In the genomic region with DNA sequence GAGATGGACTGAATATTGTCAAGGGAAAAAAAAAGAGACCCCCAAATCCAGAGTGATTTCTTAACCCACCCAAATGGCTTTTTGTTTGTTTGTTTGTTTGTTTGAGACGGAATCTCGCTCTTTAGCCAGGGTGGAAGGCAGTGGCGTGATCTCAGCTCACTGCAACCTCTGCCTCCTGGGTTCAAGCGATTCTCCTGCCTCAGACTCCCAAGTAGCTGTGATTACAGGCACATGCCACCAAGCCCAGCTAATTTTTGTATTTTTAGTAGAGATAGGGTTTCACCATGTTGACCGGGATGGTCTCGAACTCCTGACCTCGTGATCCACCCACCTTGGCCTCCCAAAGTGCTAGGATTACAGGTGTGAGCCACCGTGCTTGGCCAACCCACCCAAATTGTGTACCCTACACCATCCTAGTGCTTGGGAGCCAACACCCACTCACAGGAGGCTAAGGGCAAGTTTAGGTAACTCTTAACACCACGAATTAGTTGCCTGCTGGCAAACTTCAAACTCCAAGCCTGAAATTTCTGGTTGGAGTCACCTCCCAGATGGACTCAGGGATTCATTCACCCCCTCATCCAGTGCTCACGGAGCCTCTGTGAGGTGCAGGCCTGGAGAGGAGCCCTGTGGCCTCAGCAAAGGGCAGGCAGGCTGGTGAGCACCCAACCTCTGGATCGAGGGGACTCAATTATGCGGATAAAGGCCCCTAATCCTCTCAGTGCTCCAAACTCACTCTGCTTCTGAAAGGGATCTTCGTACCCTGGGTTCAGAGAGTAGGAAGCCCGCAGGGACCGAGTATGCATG, we compare ENCODE assay signal across 8 cellular contexts. TPM values are rescaled to one million over a fixed set of nuclear protein-coding genes. Genes with fewer than 3 reads are reported as not detected.
DNase-seq lines count a peak whose midpoint lies in the region; ATAC-seq and TF ChIP-seq lines count a peak whose summit lies in the region.

No MANE protein-coding gene starts in this region.

- H3K4me1 Mint-ChIP-seq in effector memory CD8-positive, alpha-beta T cell (ENCODE audit: low read depth in 2 of 2) = peaks cover 70 to 73% of the 10 kb centered on the region in 2 donors
- peaks cover 56% of the 10 kb centered on the region for H3K4me1 Mint-ChIP-seq in neural crest cell

- no peaks in the 10 kb centered on the region for H3K9me3 Mint-ChIP-seq in effector memory CD8-positive, alpha-beta T cell
- peaks cover 4% of the 10 kb centered on the region for H3K9me3 Mint-ChIP-seq in neural crest cell

- peak overlapping the region; percentile 93 to 98 for H3K27ac Mint-ChIP-seq in effector memory CD8-positive, alpha-beta T cell
- H3K27ac Mint-ChIP-seq in neural crest cell (ENCODE audit: unreplicated experiment) = peak overlapping the region; percentile 71

- no TSS peak for BruUV-seq in A673 (replicated peaks; lab: Mats Ljungman, UMichigan)

- H3K4me1 ChIP-seq in A673 (ENCODE audit: insufficient read depth, low read length, poor library complexity, severe bottlenecking) = peaks cover 34% of the 10 kb centered on the region

- H3K27me3 ChIP-seq in A673 (replicated peaks; ENCODE audit: insufficient read depth, low read depth, low read length, poor library complexity) = no peaks in the 10 kb centered on the region

- intact Hi-C loops in A673 (cut with micrococcal nuclease; ENCODE audit: unreplicated experiment) = no loop called here

- H3K36me3 Mint-ChIP-seq in effector memory CD8-positive, alpha-beta T cell (ENCODE audit: insufficient read depth) = peaks cover 51% of the 10 kb centered on the region
- peaks cover 14% of the 10 kb centered on the region for H3K36me3 Mint-ChIP-seq in neural crest cell (ENCODE audit: low read depth)

- in situ Hi-C loops in G401 (cut with HindIII; ENCODE audit: low sequenced_read_pairs) = no loop called here

- DNase-seq in A673 (ENCODE audit: low spot score) (no peak), NCI-H82 treated with DMSO at 0.1 percent for 48 hours (lab: John Stamatoyannopoulos, UW; ENCODE audit: unreplicated experiment) (peak; percentile 68), neural crest cell (ENCODE audit: low read depth, low spot score) (no peak), SW 1271 (lab: John Stamatoyannopoulos, UW) (no peak), G401 (ENCODE audit: low spot score) (no peak)
- no peak for DNase-seq in effector memory CD8-positive, alpha-beta T cell

- CTCF ChIA-PET in A673 (lab: Charles Lee) = no interaction called here

- POLR2A ChIA-PET in A673 (lab: Charles Lee; ENCODE audit: low non-redundant PET) = no interaction called here

- H3K36me3 ChIP-seq in A673 (ENCODE audit: insufficient read depth, low read length, poor library complexity, severe bottlenecking) = no peaks in the 10 kb centered on the region

- no peaks in the 10 kb centered on the region for H3K27me3 Mint-ChIP-seq in effector memory CD8-positive, alpha-beta T cell
- no peaks in the 10 kb centered on the region for H3K27me3 Mint-ChIP-seq in neural crest cell (ENCODE audit: low read depth)

- H3K4me3 Mint-ChIP-seq in effector memory CD8-positive, alpha-beta T cell = peak overlapping the region; percentile 65 to 83
- no peak overlapping the region for H3K4me3 Mint-ChIP-seq in neural crest cell

- no peaks in the 10 kb centered on the region for H3K9me3 ChIP-seq in A673 (ENCODE audit: low read depth, low read length, poor library complexity, severe bottlenecking)

- ATAC-seq in effector memory CD8-positive, alpha-beta T cell (replicated peaks) = no peak
- ATAC-seq in GM18519 (IDR thresholded peaks at IDR 0.05; ENCODE audit: low FRiP score, unreplicated experiment) = no peak
- no peak for ATAC-seq in GM21360 (IDR thresholded peaks at IDR 0.05; ENCODE audit: unreplicated experiment)

- TF ChIP-seq CTCF in A673 (conservative IDR thresholded peaks at IDR 0.05; ENCODE audit: low read depth, low read length) (no peak), neural crest cell (conservative IDR thresholded peaks at IDR 0.05) (no peak)

- H3K4me3 ChIP-seq in A673 (ENCODE audit: low read depth, low read length, poor library complexity, severe bottlenecking) = no peak overlapping the region

- H3K27ac ChIP-seq in A673 (ENCODE audit: low read depth, low read length, poor library complexity, severe bottlenecking) = peak overlapping the region; percentile 84

RNA-seq across cellular contexts. Expression of a gene that starts 37.6 kb away (rescaled TPM):
- total RNA-seq in A673 (2021) (370 and 397 TPM in 2 replicates), neural crest cell (324 and 335 TPM in 2 replicates)
- total RNA-seq in G401 (2014; rRNA removed; shearing (Covaris generic)) = 173 and 182 TPM in 2 replicates

RNA-seq across cellular contexts. Expression of a gene that starts 59.2 kb away (rescaled TPM):
- 0.69 and 0.96 TPM in 2 replicates for total RNA-seq in A673 (2021)
- total RNA-seq in neural crest cell = not detected in 2 replicates
- 5.3 and 5.8 TPM in 2 replicates for total RNA-seq in G401 (2014; rRNA removed; shearing (Covaris generic))
